ENCODE assay signal across 9 cellular contexts in genomic region chr1:110155878-110156522, GRCh38. TPM values are rescaled to one million over a fixed set of nuclear protein-coding genes. Genes with fewer than 3 reads are reported as not detected.
DNase-seq lines count a peak whose midpoint lies in the region; ATAC-seq, FAIRE-seq and TF ChIP-seq lines count a peak whose summit lies in the region.
"Had no signal": no experiment of that assay in that cellular context is flagged by ENCODE, and none has a peak within 500 bp of the region (broad histone marks: within the 10 kb centered on the region; RNA-seq: fewer than 3 reads in every experiment).

No MANE protein-coding gene starts in this region.

- no peak overlapping the region for H3K4me3 Mint-ChIP-seq in stimulated activated naive B cell treated with anti-CD40 and anti-IgM and Interleukin-4, amounts not matched to agents 10 μg/mL and 1 μg/mL and 100 μg/mL, for 72 hours

- FAIRE-seq in RCC 7860 (lab: Jason Lieb, UNC) (no peak), kidney (lab: Jason Lieb, UNC) (no peak)

- peaks cover 63 to 83% of the 10 kb centered on the region in 2 donors for H3K27me3 Mint-ChIP-seq in stimulated activated naive B cell treated with anti-CD40 and anti-IgM and Interleukin-4, amounts not matched to agents 10 μg/mL and 1 μg/mL and 100 μg/mL, for 72 hours

- TF ChIP-seq CTCF in GM13977 (IDR thresholded peaks at IDR 0.05; ENCODE audit: extremely low read depth, insufficient read depth, missing control alignments) = no peak
- no peak for TF ChIP-seq CTCF in kidney (IDR thresholded peaks at IDR 0.05; ENCODE audit: borderline replicate concordance, extremely low read depth, insufficient read depth)

- intact Hi-C loops in kidney (cut with DNase I) = no loop called here

- peaks cover 0 to 3% of the 10 kb centered on the region in 2 donors for H3K36me3 Mint-ChIP-seq in stimulated activated naive B cell treated with anti-CD40 and anti-IgM and Interleukin-4, amounts not matched to agents 10 μg/mL and 1 μg/mL and 100 μg/mL, for 72 hours

- no peak overlapping the region for H3K4me3 ChIP-seq in adipocyte (ENCODE audit: low read length)
- no peak overlapping the region for H3K4me3 ChIP-seq in kidney (ENCODE audit: low read length in 2 of 2)

- no peak overlapping the region for H3K27ac Mint-ChIP-seq in stimulated activated naive B cell treated with anti-CD40 and anti-IgM and Interleukin-4, amounts not matched to agents 10 μg/mL and 1 μg/mL and 100 μg/mL, for 72 hours

- H3K27me3 ChIP-seq in adipocyte (replicated peaks; ENCODE audit: control insufficient read depth, insufficient read depth, low read length) = no peaks in the 10 kb centered on the region

- H3K4me1 Mint-ChIP-seq in stimulated activated naive B cell treated with anti-CD40 and anti-IgM and Interleukin-4, amounts not matched to agents 10 μg/mL and 1 μg/mL and 100 μg/mL, for 72 hours = peaks cover 0 to 5% of the 10 kb centered on the region in 2 donors

- peaks cover 0 to 5% of the 10 kb centered on the region in 2 donors for H3K9me3 Mint-ChIP-seq in stimulated activated naive B cell treated with anti-CD40 and anti-IgM and Interleukin-4, amounts not matched to agents 10 μg/mL and 1 μg/mL and 100 μg/mL, for 72 hours

- DNase-seq in GM13977 (ENCODE audit: low spot score) = peak; percentile 68
- DNase-seq in RCC 7860 (ENCODE audit: low spot score) = peak; percentile 12
- DNase-seq in adipocyte (ENCODE audit: low read depth) = peak; percentile 74
- DNase-seq in kidney = peak; percentile 78
- no peak for DNase-seq in stimulated activated naive B cell treated with anti-CD40 and anti-IgM and Interleukin-4, amounts not matched to agents 10 μg/mL and 1 μg/mL and 100 μg/mL, for 72 hours

- no peaks in the 10 kb centered on the region for H3K36me3 ChIP-seq in adipocyte (ENCODE audit: control insufficient read depth, insufficient read depth, low read length, severe bottlenecking)
- no peaks in the 10 kb centered on the region for H3K36me3 ChIP-seq in kidney (ENCODE audit: control insufficient read depth in 1 of 2, insufficient read depth in 2 of 2, low read length in 2 of 2)

- H3K27ac ChIP-seq in kidney (ENCODE audit: low read depth in 2 of 2, low read length in 2 of 2) = no peak overlapping the region

- ATAC-seq in stimulated activated naive B cell treated with anti-CD40 and anti-IgM and Interleukin-4, amounts not matched to agents 10 μg/mL and 1 μg/mL and 100 μg/mL, for 72 hours (replicated peaks) = peak; percentile 38 to 42
- no peak for ATAC-seq in HG02973 (IDR thresholded peaks at IDR 0.05; ENCODE audit: unreplicated experiment)
- ATAC-seq in GM18519 (IDR thresholded peaks at IDR 0.05; ENCODE audit: low FRiP score, unreplicated experiment) = no peak
- no peak for ATAC-seq in HG02798 (IDR thresholded peaks at IDR 0.05; ENCODE audit: poor library complexity, unreplicated experiment)

- H3K9ac ChIP-seq in adipocyte (ENCODE audit: low read length) (no peak overlapping the region), kidney (ENCODE audit: low read length in 2 of 2) (no peak overlapping the region)

- in situ Hi-C loops in GM13977 (cut with MboI; ENCODE audit: low pct_unique_long_range_greater_than_20kb, low sequenced_read_pairs, unreplicated experiment) = no loop called here

- H3K4me1 ChIP-seq in adipocyte (ENCODE audit: control insufficient read depth, insufficient read depth, low read length) = no peaks in the 10 kb centered on the region
- H3K4me1 ChIP-seq in kidney (ENCODE audit: control insufficient read depth in 1 of 2, insufficient read depth in 1 of 2, low read depth in 1 of 2, low read length in 2 of 2) = no peaks in the 10 kb centered on the region

- H3K9me3 ChIP-seq in adipocyte (ENCODE audit: control insufficient read depth, low read length) (peaks cover under 1% of the 10 kb centered on the region), kidney (ENCODE audit: control insufficient read depth in 1 of 2, low read length in 2 of 2) (no peaks in the 10 kb centered on the region)

RNA-seq across cellular contexts. Expression of gene SLC6A17, which starts 5.7 kb away (rescaled TPM):
- 2.3 TPM for total RNA-seq in kidney
- polyA plus RNA-seq in kidney (ENCODE audit: insufficient read depth, low read depth, low replicate concordance) = 1.7 TPM

RNA-seq across cellular contexts. Expression of gene UBL4B, which starts 43.8 kb away (rescaled TPM):
- not detected for total RNA-seq in kidney
- polyA plus RNA-seq in kidney (ENCODE audit: insufficient read depth, low read depth, low replicate concordance) = not detected
- total RNA-seq: epithelial cell of proximal tubule had no signal

RNA-seq across cellular contexts. Expression of gene KCNC4, which starts 54.1 kb away (rescaled TPM):
- 52.9 TPM for total RNA-seq in kidney
- 12.9 TPM for polyA plus RNA-seq in kidney (ENCODE audit: insufficient read depth, low read depth, low replicate concordance)

Comparison
In these comparisons a context has a peak if more than half of its experiments do, and no peak if none do; other contexts are left out.
1. ATAC-seq: peak in stimulated activated naive B cell treated with anti-CD40 and anti-IgM and Interleukin-4, amounts not matched to agents 10 μg/mL and 1 μg/mL and 100 μg/mL, for 72 hours (2 of 2); none in HG02973 (single experiment), GM18519 (single experiment) and HG02798 (single experiment).